ENCODE assay signal across 1 cellular context in the genomic region with DNA sequence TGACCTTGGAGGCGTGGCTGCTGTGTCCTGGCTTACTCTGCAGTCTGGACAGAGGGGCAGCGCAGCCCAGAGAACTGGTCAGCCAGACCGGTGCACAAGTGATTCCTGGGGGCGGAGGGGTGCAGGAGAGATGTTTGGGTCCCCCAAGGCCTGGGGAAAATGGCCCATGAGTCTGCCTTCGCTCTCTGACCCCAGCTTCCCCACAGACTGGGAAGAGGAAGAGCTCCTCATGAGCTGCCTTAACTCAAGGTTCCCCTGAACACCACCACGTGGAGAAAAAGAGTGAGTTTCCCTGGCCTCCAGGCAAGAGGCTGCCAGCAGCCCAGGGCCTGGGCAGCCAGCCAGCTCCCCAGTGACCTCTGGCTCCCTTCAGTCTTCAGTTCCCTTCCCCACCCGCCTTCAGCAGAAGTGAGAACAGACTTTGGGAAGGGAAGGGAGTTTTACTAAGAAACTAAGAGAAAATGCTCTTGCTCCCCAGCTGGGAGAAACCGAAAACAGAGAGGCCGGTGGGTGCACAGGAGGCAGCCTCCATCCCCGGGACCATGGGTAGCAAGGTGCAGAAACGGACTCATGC.
TF ChIP-seq lines count a peak whose summit lies in the region.

No MANE protein-coding gene starts in this region.

TF ChIP-seq in K562, 482 proteins besides CTCF, POLR2A, EP300 and RAD21 (continued from another document):
- no peak for TF ChIP-seq ELF4 (CRISPR knock-in tag; IDR thresholded peaks at IDR 0.05)
- TF ChIP-seq, protein P1, sequence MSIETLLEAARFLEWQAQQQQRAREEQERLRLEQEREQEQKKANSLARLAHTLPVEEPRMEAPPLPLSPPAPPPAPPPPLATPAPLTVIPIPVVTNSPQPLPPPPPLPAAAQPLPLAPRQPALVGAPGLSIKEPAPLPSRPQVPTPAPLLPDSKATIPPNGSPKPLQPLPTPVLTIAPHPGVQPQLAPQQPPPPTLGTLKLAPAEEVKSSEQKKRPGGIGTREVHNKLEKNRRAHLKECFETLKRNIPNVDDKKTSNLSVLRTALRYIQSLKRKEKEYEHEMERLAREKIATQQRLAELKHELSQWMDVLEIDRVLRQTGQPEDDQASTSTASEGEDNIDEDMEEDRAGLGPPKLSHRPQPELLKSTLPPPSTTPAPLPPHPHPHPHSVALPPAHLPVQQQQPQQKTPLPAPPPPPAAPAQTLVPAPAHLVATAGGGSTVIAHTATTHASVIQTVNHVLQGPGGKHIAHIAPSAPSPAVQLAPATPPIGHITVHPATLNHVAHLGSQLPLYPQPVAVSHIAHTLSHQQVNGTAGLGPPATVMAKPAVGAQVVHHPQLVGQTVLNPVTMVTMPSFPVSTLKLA (conservative IDR thresholded peaks at IDR 0.05): peak; percentile 63 to 87; a peak in 3 of 4 replicates
- peak; percentile 11; the same call in 1 of the 2 replicates for TF ChIP-seq ZBTB17 (CRISPR knock-in tag; IDR thresholded peaks at IDR 0.05)
- peak; percentile 68 for TF ChIP-seq RBBP5 (IDR thresholded peaks at IDR 0.05; ENCODE audit: borderline replicate concordance, insufficient read depth, low read length, poor library complexity, severe bottlenecking)
- peak; percentile 72 for TF ChIP-seq ESRRA (IDR thresholded peaks at IDR 0.05; ENCODE audit: borderline replicate concordance, low read depth)
- peak; percentile 48 for TF ChIP-seq MEIS2 (IDR thresholded peaks at IDR 0.05; ENCODE audit: partially characterized antibody)
- TF ChIP-seq, protein P2, sequence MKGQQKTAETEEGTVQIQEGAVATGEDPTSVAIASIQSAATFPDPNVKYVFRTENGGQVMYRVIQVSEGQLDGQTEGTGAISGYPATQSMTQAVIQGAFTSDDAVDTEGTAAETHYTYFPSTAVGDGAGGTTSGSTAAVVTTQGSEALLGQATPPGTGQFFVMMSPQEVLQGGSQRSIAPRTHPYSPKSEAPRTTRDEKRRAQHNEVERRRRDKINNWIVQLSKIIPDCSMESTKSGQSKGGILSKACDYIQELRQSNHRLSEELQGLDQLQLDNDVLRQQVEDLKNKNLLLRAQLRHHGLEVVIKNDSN (CRISPR knock-in tag; IDR thresholded peaks at IDR 0.05): peak; percentile 52
